ENCODE assay signal across 1 cellular context in genomic region chr20:17797163-17797562, GRCh38.
TF ChIP-seq lines count a peak whose summit lies in the region.

No MANE protein-coding gene starts in this region.

TF ChIP-seq in GM23338, 12 proteins besides CTCF, POLR2A, EP300 and RAD21 (continued from another document):
- TF ChIP-seq ZNF462 (CRISPR knock-in tag; IDR thresholded peaks at IDR 0.05) (no peak), EZH2 (IDR thresholded peaks at IDR 0.05; ENCODE audit: low read depth, unreplicated experiment) (no peak)
